Comparison of ENCODE assay signal across 31 cellular contexts in the genomic region with DNA sequence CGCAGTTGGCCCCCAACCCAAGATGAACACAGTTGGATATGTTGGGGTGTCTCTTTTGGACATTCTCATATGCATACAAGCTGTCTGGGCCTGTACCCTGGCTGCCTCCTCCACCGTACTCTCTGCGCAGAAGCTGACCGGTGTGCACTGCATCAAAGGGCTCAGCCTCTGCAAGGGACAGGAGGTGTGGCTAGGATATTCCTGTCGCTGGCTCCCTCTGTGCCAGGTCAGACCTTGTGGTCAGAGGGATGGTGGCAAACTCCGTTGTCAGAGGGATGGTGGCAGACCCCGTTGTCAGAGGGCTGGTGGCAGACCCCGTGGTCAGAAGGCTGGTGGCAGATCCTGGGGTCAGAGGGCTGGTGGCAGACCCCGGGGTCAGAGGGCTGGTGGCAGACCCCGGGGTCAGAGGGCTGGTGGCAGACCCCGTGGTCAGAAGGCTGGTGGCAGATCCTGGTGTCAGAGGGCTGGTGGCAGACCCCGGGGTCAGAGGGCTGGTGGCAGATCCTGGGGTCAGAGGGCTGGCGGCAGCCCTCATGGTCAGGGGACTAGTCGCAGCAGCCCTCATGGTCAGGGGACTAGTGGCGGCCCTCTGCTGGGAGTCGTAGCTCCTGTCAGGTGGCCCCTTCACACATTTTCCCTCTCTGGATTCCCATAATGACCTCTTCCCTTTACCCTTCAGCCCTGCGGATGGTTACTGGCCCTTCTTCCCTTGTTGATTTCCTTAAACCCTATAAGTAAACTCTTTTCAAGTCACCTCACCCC.
"Had no signal": no experiment of that assay in that cellular context is flagged by ENCODE, and none has a peak within 500 bp of the region (broad histone marks: within the 10 kb centered on the region; RNA-seq: fewer than 3 reads in every experiment).

No MANE protein-coding gene starts in this region.

- H3K4me1 Mint-ChIP-seq: activated B cell treated with CpG ODN at 0.5 μM for 24 hours; activated naive CD4-positive, alpha-beta T cell treated with anti-CD3 and anti-CD28 coated beads, Interleukin-2, amount 10 ng/mL, durations not matched to agents 7 days and 5 days had no signal

- H3K36me3 ChIP-seq: brain microvascular endothelial cell had no signal

- H3K27ac Mint-ChIP-seq: activated B cell treated with CpG ODN at 0.5 μM for 24 hours; activated CD4-positive, alpha-beta memory T cell treated with anti-CD3 and anti-CD28 coated beads, Interleukin-2, amount 10 ng/mL, durations not matched to agents 7 days and 5 days; activated CD8-positive, alpha-beta memory T cell treated with anti-CD3 and anti-CD28 coated beads, Interleukin-2, amount 10 ng/mL, durations not matched to agents 7 days and 5 days; activated naive CD4-positive, alpha-beta T cell treated with anti-CD3 and anti-CD28 coated beads, Interleukin-2, amount 10 ng/mL, durations not matched to agents 7 days and 5 days; activated naive CD8-positive, alpha-beta T cell; activated naive CD8-positive, alpha-beta T cell treated with anti-CD3 and anti-CD28 coated beads, Interleukin-2, amount 50 U/mL, for 24 hours had no signal

- H3K27ac ChIP-seq: brain microvascular endothelial cell, VCaP had no signal

- DNase-seq: activated B cell treated with CpG ODN at 0.5 μM for 24 hours; activated CD4-positive, alpha-beta memory T cell treated with anti-CD3 and anti-CD28 coated beads, Interleukin-2, amount 10 ng/mL, durations not matched to agents 7 days and 5 days; activated CD4-positive, alpha-beta T cell treated with anti-CD3 and anti-CD28 coated beads for 4 hours; activated CD4-positive, CD25-positive, alpha-beta regulatory T cell treated with anti-CD3 and anti-CD28 coated beads, Interleukin-2, amount 50 U/mL, for 72 hours; activated CD8-positive, alpha-beta memory T cell treated with anti-CD3 and anti-CD28 coated beads for 24 hours; activated CD8-positive, alpha-beta memory T cell treated with anti-CD3 and anti-CD28 coated beads, Interleukin-2, amount 10 ng/mL, durations not matched to agents 7 days and 5 days; activated CD8-positive, alpha-beta memory T cell treated with anti-CD3 and anti-CD28 coated beads, Interleukin-2, amount 50 U/mL, for 48 hours; activated effector memory CD4-positive, alpha-beta T cell treated with Interleukin-2 at 50 U/mL for 16 hours; activated naive CD4-positive, alpha-beta T cell treated with anti-CD3 and anti-CD28 coated beads, Interleukin-2, amount 10 ng/mL, durations not matched to agents 7 days and 5 days; activated naive CD8-positive, alpha-beta T cell treated with anti-CD3 and anti-CD28 coated beads, Interleukin-2, amount 50 U/mL, for 24 hours; activated T-cell treated with anti-CD3 and anti-CD28 coated beads, Interleukin-2, amount 50 U/mL, for 48 hours; anterior cingulate cortex; brain microvascular endothelial cell; NCI-H1092 treated with DMSO at 0.1 percent for 48 hours; NCI-H1417; NCI-H146; NCI-H187; NCI-H2029 treated with DMSO at 0.1 percent for 48 hours; NCI-H2107; NCI-H2171; NCI-H510A; NCI-H526; NCI-H748 treated with DMSO at 0.1 percent for 48 hours; NK-92 treated with Interleukin-12 subunit alpha and Interleukin-12 subunit beta, amount 100 ng/mL, for 24 hours; Right ventricle myocardium superior; SW 1271; T-helper 1 cell; T-helper 2 cell; T-helper 9 cell had no signal

- H3K4me3 Mint-ChIP-seq: activated B cell treated with CpG ODN at 0.5 μM for 24 hours; activated CD4-positive, alpha-beta memory T cell treated with anti-CD3 and anti-CD28 coated beads, Interleukin-2, amount 10 ng/mL, durations not matched to agents 7 days and 5 days; activated CD8-positive, alpha-beta memory T cell treated with anti-CD3 and anti-CD28 coated beads, Interleukin-2, amount 10 ng/mL, durations not matched to agents 7 days and 5 days; activated naive CD4-positive, alpha-beta T cell treated with anti-CD3 and anti-CD28 coated beads, Interleukin-2, amount 10 ng/mL, durations not matched to agents 7 days and 5 days; activated naive CD8-positive, alpha-beta T cell; activated naive CD8-positive, alpha-beta T cell treated with anti-CD3 and anti-CD28 coated beads, Interleukin-2, amount 50 U/mL, for 24 hours had no signal

- H3K27me3 Mint-ChIP-seq: activated naive CD8-positive, alpha-beta T cell had no signal

- H3K36me3 Mint-ChIP-seq: activated CD8-positive, alpha-beta memory T cell treated with anti-CD3 and anti-CD28 coated beads, Interleukin-2, amount 10 ng/mL, durations not matched to agents 7 days and 5 days; activated naive CD4-positive, alpha-beta T cell treated with anti-CD3 and anti-CD28 coated beads, Interleukin-2, amount 10 ng/mL, durations not matched to agents 7 days and 5 days; activated naive CD8-positive, alpha-beta T cell had no signal

- ATAC-seq: activated CD8-positive, alpha-beta memory T cell treated with anti-CD3 and anti-CD28 coated beads, Interleukin-2, amount 10 ng/mL, durations not matched to agents 7 days and 5 days; activated naive CD8-positive, alpha-beta T cell treated with anti-CD3 and anti-CD28 coated beads, Interleukin-2, amount 50 U/mL, for 24 hours had no signal

- H3K9me3 Mint-ChIP-seq: activated B cell treated with CpG ODN at 0.5 μM for 24 hours; activated CD4-positive, alpha-beta memory T cell treated with anti-CD3 and anti-CD28 coated beads, Interleukin-2, amount 10 ng/mL, durations not matched to agents 7 days and 5 days; activated naive CD4-positive, alpha-beta T cell treated with anti-CD3 and anti-CD28 coated beads, Interleukin-2, amount 10 ng/mL, durations not matched to agents 7 days and 5 days; activated naive CD8-positive, alpha-beta T cell treated with anti-CD3 and anti-CD28 coated beads, Interleukin-2, amount 50 U/mL, for 24 hours had no signal
